ENCODE assay signal across 30 cellular contexts in genomic region chr3:15977089-15977488, GRCh38.
"Had no signal": no experiment of that assay in that cellular context is flagged by ENCODE, and none has a peak within 500 bp of the region (broad histone marks: within the 10 kb centered on the region; RNA-seq: fewer than 3 reads in every experiment).

No MANE protein-coding gene starts in this region.

- DNase-seq: activated CD4-positive, alpha-beta memory T cell treated with anti-CD3 and anti-CD28 coated beads for 36 hours; activated CD4-positive, alpha-beta T cell treated with anti-CD3 and anti-CD28 coated beads, Interleukin-2, amount 10 ng/mL, durations not matched to agents 24 days and 14 days; activated CD4-positive, CD25-positive, alpha-beta regulatory T cell treated with anti-CD3 and anti-CD28 coated beads, Interleukin-2, amount 50 U/mL, for 72 hours; activated CD8-positive, alpha-beta memory T cell treated with anti-CD3 and anti-CD28 coated beads, Interleukin-2, amount 50 U/mL, for 4 hours; activated effector memory CD4-positive, alpha-beta T cell treated with anti-CD3 and anti-CD28 coated beads, Interleukin-2, amount 50 U/mL, for 16 hours; activated naive CD4-positive, alpha-beta T cell treated with anti-CD3 and anti-CD28 coated beads, Interleukin-2, amount 10 ng/mL, durations not matched to agents 7 days and 5 days; activated naive CD8-positive, alpha-beta T cell treated with anti-CD3 and anti-CD28 coated beads, Interleukin-2, amount 10 ng/mL, durations not matched to agents 7 days and 5 days; activated T-cell treated with anti-CD3 and anti-CD28 coated beads, Interleukin-2, amount 50 U/mL, for 1 hour; amniotic stem cell; brain microvascular endothelial cell; caudate nucleus; left ventricle myocardium inferior; pancreas; psoas muscle; sigmoid colon; small intestine; stimulated activated CD4-positive, alpha-beta T cell treated with anti-CD3 and anti-CD28 coated beads, Interleukin-4, amount 100 ng/mL, for 4 hours; stimulated activated CD8-positive, alpha-beta memory T cell treated with anti-CD3 and anti-CD28 coated beads, Interleukin-4, amount 100 ng/mL, for 48 hours; stimulated activated naive CD8-positive, alpha-beta T cell treated with anti-CD3 and anti-CD28 coated beads, Interleukin-15, amount 100 ng/mL, for 72 hours; T-cell; thyroid gland; upper lobe of right lung had no signal

- H3K27ac Mint-ChIP-seq: activated CD4-positive, alpha-beta memory T cell treated with anti-CD3 and anti-CD28 coated beads for 36 hours; activated CD4-positive, alpha-beta T cell treated with anti-CD3 and anti-CD28 coated beads, Interleukin-2, amount 10 ng/mL, durations not matched to agents 24 days and 14 days; activated naive CD4-positive, alpha-beta T cell treated with anti-CD3 and anti-CD28 coated beads, Interleukin-2, amount 10 ng/mL, durations not matched to agents 7 days and 5 days; activated naive CD8-positive, alpha-beta T cell treated with anti-CD3 and anti-CD28 coated beads, Interleukin-2, amount 10 ng/mL, durations not matched to agents 7 days and 5 days; activated T-helper 1 cell treated with anti-CD3 and anti-CD28 coated beads, Interleukin-12 subunit alpha, Interleukin-12 subunit beta, Interleukin-2, Interleukin-4 antibody, amounts not matched to agents 30 ng/mL and 10 ng/mL and 1 ng/mL, durations not matched to agents 14 hours and 24 hours and 36 hours; endodermal cell; stimulated activated memory B cell treated with anti-CD40 and anti-IgM and Interleukin-4, amounts not matched to agents 10 μg/mL and 1 μg/mL and 100 μg/mL, for 72 hours; stimulated activated naive CD8-positive, alpha-beta T cell treated with anti-CD3 and anti-CD28 coated beads, Interleukin-15, amount 100 ng/mL, for 72 hours; T-cell; T-helper 2 cell treated with Interferon-gamma antibody and Interleukin-4, amounts not matched to agents 5 μg/mL and 100 μg/mL, for 36 hours had no signal

- H3K27me3 ChIP-seq: brain microvascular endothelial cell, neutrophil, pancreas, sigmoid colon, thyroid gland, upper lobe of right lung had no signal

- H3K4me3 ChIP-seq: left ventricle myocardium inferior, lung, pancreas, psoas muscle, sigmoid colon, thyroid gland, upper lobe of right lung had no signal

- H3K4me1 ChIP-seq: left ventricle myocardium inferior, pancreas, sigmoid colon, upper lobe of right lung had no signal

- H3K4me3 Mint-ChIP-seq: activated CD4-positive, alpha-beta memory T cell treated with anti-CD3 and anti-CD28 coated beads for 36 hours; activated CD4-positive, alpha-beta T cell treated with anti-CD3 and anti-CD28 coated beads, Interleukin-2, amount 10 ng/mL, durations not matched to agents 24 days and 14 days; activated naive CD4-positive, alpha-beta T cell treated with anti-CD3 and anti-CD28 coated beads, Interleukin-2, amount 10 ng/mL, durations not matched to agents 7 days and 5 days; activated naive CD8-positive, alpha-beta T cell treated with anti-CD3 and anti-CD28 coated beads, Interleukin-2, amount 10 ng/mL, durations not matched to agents 7 days and 5 days; activated T-helper 1 cell treated with anti-CD3 and anti-CD28 coated beads, Interleukin-12 subunit alpha, Interleukin-12 subunit beta, Interleukin-2, Interleukin-4 antibody, amounts not matched to agents 30 ng/mL and 10 ng/mL and 1 ng/mL, durations not matched to agents 14 hours and 24 hours and 36 hours; endodermal cell; nephron; stimulated activated memory B cell treated with anti-CD40 and anti-IgM and Interleukin-4, amounts not matched to agents 10 μg/mL and 1 μg/mL and 100 μg/mL, for 72 hours; stimulated activated naive CD8-positive, alpha-beta T cell treated with anti-CD3 and anti-CD28 coated beads, Interleukin-15, amount 100 ng/mL, for 72 hours; T-cell; T-helper 2 cell treated with Interferon-gamma antibody and Interleukin-4, amounts not matched to agents 5 μg/mL and 100 μg/mL, for 36 hours had no signal

- H3K9me3 Mint-ChIP-seq: activated CD4-positive, alpha-beta memory T cell treated with anti-CD3 and anti-CD28 coated beads for 36 hours; activated naive CD4-positive, alpha-beta T cell treated with anti-CD3 and anti-CD28 coated beads, Interleukin-2, amount 10 ng/mL, durations not matched to agents 7 days and 5 days; activated naive CD8-positive, alpha-beta T cell treated with anti-CD3 and anti-CD28 coated beads, Interleukin-2, amount 10 ng/mL, durations not matched to agents 7 days and 5 days; activated T-helper 1 cell treated with anti-CD3 and anti-CD28 coated beads, Interleukin-12 subunit alpha, Interleukin-12 subunit beta, Interleukin-2, Interleukin-4 antibody, amounts not matched to agents 30 ng/mL and 10 ng/mL and 1 ng/mL, durations not matched to agents 14 hours and 24 hours and 36 hours; endodermal cell; stimulated activated memory B cell treated with anti-CD40 and anti-IgM and Interleukin-4, amounts not matched to agents 10 μg/mL and 1 μg/mL and 100 μg/mL, for 72 hours; stimulated activated naive CD8-positive, alpha-beta T cell treated with anti-CD3 and anti-CD28 coated beads, Interleukin-15, amount 100 ng/mL, for 72 hours; T-helper 2 cell treated with Interferon-gamma antibody and Interleukin-4, amounts not matched to agents 5 μg/mL and 100 μg/mL, for 36 hours had no signal

- H3K9me3 ChIP-seq: left ventricle myocardium inferior, neutrophil, pancreas, psoas muscle, thyroid gland, upper lobe of right lung had no signal

- H3K27me3 Mint-ChIP-seq: activated CD4-positive, alpha-beta memory T cell treated with anti-CD3 and anti-CD28 coated beads for 36 hours; activated CD4-positive, alpha-beta T cell treated with anti-CD3 and anti-CD28 coated beads, Interleukin-2, amount 10 ng/mL, durations not matched to agents 24 days and 14 days had no signal

- H3K4me1 Mint-ChIP-seq: activated CD4-positive, alpha-beta T cell treated with anti-CD3 and anti-CD28 coated beads, Interleukin-2, amount 10 ng/mL, durations not matched to agents 24 days and 14 days; activated naive CD4-positive, alpha-beta T cell treated with anti-CD3 and anti-CD28 coated beads, Interleukin-2, amount 10 ng/mL, durations not matched to agents 7 days and 5 days; activated naive CD8-positive, alpha-beta T cell treated with anti-CD3 and anti-CD28 coated beads, Interleukin-2, amount 10 ng/mL, durations not matched to agents 7 days and 5 days; endodermal cell; stimulated activated memory B cell treated with anti-CD40 and anti-IgM and Interleukin-4, amounts not matched to agents 10 μg/mL and 1 μg/mL and 100 μg/mL, for 72 hours; stimulated activated naive CD8-positive, alpha-beta T cell treated with anti-CD3 and anti-CD28 coated beads, Interleukin-15, amount 100 ng/mL, for 72 hours; T-cell had no signal

- H3K27ac ChIP-seq: brain microvascular endothelial cell, left ventricle myocardium inferior, neutrophil, pancreas, sigmoid colon, thyroid gland, upper lobe of right lung, VCaP had no signal

- H3K36me3 Mint-ChIP-seq: activated CD4-positive, alpha-beta memory T cell treated with anti-CD3 and anti-CD28 coated beads for 36 hours; activated naive CD4-positive, alpha-beta T cell treated with anti-CD3 and anti-CD28 coated beads, Interleukin-2, amount 10 ng/mL, durations not matched to agents 7 days and 5 days; activated naive CD8-positive, alpha-beta T cell treated with anti-CD3 and anti-CD28 coated beads, Interleukin-2, amount 10 ng/mL, durations not matched to agents 7 days and 5 days; stimulated activated memory B cell treated with anti-CD40 and anti-IgM and Interleukin-4, amounts not matched to agents 10 μg/mL and 1 μg/mL and 100 μg/mL, for 72 hours; T-cell had no signal

- H3K36me3 ChIP-seq: brain microvascular endothelial cell, left ventricle myocardium inferior, neutrophil, pancreas, sigmoid colon, thyroid gland, upper lobe of right lung had no signal
